In the genomic region with DNA sequence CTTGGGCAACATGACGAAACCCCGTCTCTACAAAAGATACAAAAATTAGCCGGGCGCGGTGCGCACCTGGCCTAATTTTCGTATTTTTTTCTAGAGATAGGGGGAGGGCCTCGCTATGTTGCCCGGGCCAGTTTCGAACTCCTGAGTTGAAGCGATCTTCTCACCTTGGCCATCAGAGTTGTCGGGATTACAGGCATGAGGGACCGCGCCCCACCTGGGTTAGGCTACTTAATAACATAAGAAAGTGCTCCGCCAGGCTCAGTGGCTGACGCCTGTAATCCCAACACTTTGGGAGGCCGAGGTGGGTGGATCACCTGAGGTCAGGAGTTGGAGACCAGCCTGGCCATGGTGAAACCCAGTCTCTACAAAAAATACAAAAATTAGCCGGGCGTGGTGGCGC, we compare ENCODE assay signal across 8 cellular contexts.
A peak's percentile ranks its signal among the peaks of the same experiment; 100 is the strongest.
DNase-seq lines count a peak whose midpoint lies in the region; ATAC-seq, FAIRE-seq and TF ChIP-seq lines count a peak whose summit lies in the region.
"Not testable (repeated sequence)": the region's sequence is repeated elsewhere in the genome, so short reads cannot be mapped to it uniquely, and the experiment has no call there.

No MANE protein-coding gene starts in this region.

- not testable (repeated sequence) for H3K27me3 ChIP-seq in OCI-LY1 (ENCODE audit: insufficient read depth, low read length); bronchial epithelial cell (ENCODE audit: control insufficient read depth, insufficient read depth, low read length); gastrocnemius medialis; uterus

- not testable (repeated sequence) for H3K9me3 ChIP-seq in OCI-LY1 (ENCODE audit: low read length); gastrocnemius medialis; uterus

- H3K4me1 ChIP-seq in OCI-LY1 (ENCODE audit: insufficient read depth, low read length, severe bottlenecking) = peaks cover 12% of the 10 kb centered on the region
- H3K4me1 ChIP-seq in gastrocnemius medialis = peaks cover 11 to 16% of the 10 kb centered on the region in 2 donors
- H3K4me1 ChIP-seq in uterus = not testable (repeated sequence)

- CTCF ChIA-PET in activated CD8-positive, alpha-beta memory T cell treated with anti-CD3 and anti-CD28 coated beads, Interleukin-2, amount 10 ng/mL, durations not matched to agents 7 days and 5 days (lab: Charles Lee) = not testable (repeated sequence)

- H3K4me3 ChIP-seq in GM12864 (ENCODE audit: low read depth, low read length) (peak overlapping the region; percentile 92), OCI-LY1 (ENCODE audit: low read depth, low read length, poor library complexity, severe bottlenecking) (peak overlapping the region; percentile 74), bronchial epithelial cell (ENCODE audit: low read depth, low read length) (peak overlapping the region; percentile 76), gastrocnemius medialis (peak overlapping the region; percentile 84 to 100 (median 96)), uterus (peak overlapping the region in 1 of 2 donors; percentile 66)

- not testable (repeated sequence) for H3K36me3 Mint-ChIP-seq in activated CD8-positive, alpha-beta memory T cell treated with anti-CD3 and anti-CD28 coated beads, Interleukin-2, amount 10 ng/mL, durations not matched to agents 7 days and 5 days; glutamatergic neuron (ENCODE audit: unreplicated experiment); mesothelial cell of epicardium

- H3F3A ChIP-seq in OCI-LY1 (ENCODE audit: insufficient read depth, low read length) = not testable (repeated sequence)

- intact Hi-C loops in gastrocnemius medialis (cut with DNase I; ENCODE audit: low total_unique reads); uterus (cut with DNase I; ENCODE audit: low total_unique reads): not testable (repeated sequence)

- not testable (repeated sequence) for H3K36me3 ChIP-seq in OCI-LY1 (ENCODE audit: insufficient read depth, low read length); bronchial epithelial cell (ENCODE audit: control insufficient read depth, insufficient read depth, low read length); gastrocnemius medialis; uterus

- peaks cover 12% of the 10 kb centered on the region for H3K4me1 Mint-ChIP-seq in activated CD8-positive, alpha-beta memory T cell treated with anti-CD3 and anti-CD28 coated beads, Interleukin-2, amount 10 ng/mL, durations not matched to agents 7 days and 5 days
- H3K4me1 Mint-ChIP-seq in glutamatergic neuron (ENCODE audit: low read depth, unreplicated experiment) = not testable (repeated sequence)
- peaks cover 12% of the 10 kb centered on the region for H3K4me1 Mint-ChIP-seq in mesothelial cell of epicardium

- H3K4me3 Mint-ChIP-seq in activated CD8-positive, alpha-beta memory T cell treated with anti-CD3 and anti-CD28 coated beads, Interleukin-2, amount 10 ng/mL, durations not matched to agents 7 days and 5 days = peak overlapping the region; percentile 89
- peak overlapping the region; percentile 91 for H3K4me3 Mint-ChIP-seq in glutamatergic neuron (ENCODE audit: unreplicated experiment)
- peak overlapping the region; percentile 94 for H3K4me3 Mint-ChIP-seq in mesothelial cell of epicardium

- peak overlapping the region; percentile 63 for H3K4me2 ChIP-seq in OCI-LY1 (ENCODE audit: low read length)

- FAIRE-seq in bronchial epithelial cell (lab: Jason Lieb, UNC) = not testable (repeated sequence)

- TF ChIP-seq CTCF in GM12864 (IDR thresholded peaks at IDR 0.05; ENCODE audit: low read depth, low read length, missing control alignments); OCI-LY1 (IDR thresholded peaks at IDR 0.05; ENCODE audit: low read length); bronchial epithelial cell (IDR thresholded peaks at IDR 0.05; ENCODE audit: insufficient read depth, low read length, severe bottlenecking); glutamatergic neuron (IDR thresholded peaks at IDR 0.05; ENCODE audit: partially characterized antibody, unreplicated experiment); mesothelial cell of epicardium (IDR thresholded peaks at IDR 0.05; ENCODE audit: unreplicated experiment); gastrocnemius medialis (IDR thresholded peaks at IDR 0.05 in 4 of 5, conservative IDR thresholded peaks at IDR 0.05 in 1 of 5); uterus (IDR thresholded peaks at IDR 0.05): not testable (repeated sequence)

- not testable (repeated sequence) for TF ChIP-seq POLR2A in gastrocnemius medialis (IDR thresholded peaks at IDR 0.05); uterus (IDR thresholded peaks at IDR 0.05)

- H4K20me1 ChIP-seq in OCI-LY1 (ENCODE audit: insufficient read depth, low read length) = not testable (repeated sequence)

- H3K27me3 Mint-ChIP-seq in activated CD8-positive, alpha-beta memory T cell treated with anti-CD3 and anti-CD28 coated beads, Interleukin-2, amount 10 ng/mL, durations not matched to agents 7 days and 5 days; glutamatergic neuron (ENCODE audit: unreplicated experiment); mesothelial cell of epicardium (ENCODE audit: low read depth): not testable (repeated sequence)

- in situ Hi-C loops in gastrocnemius medialis (cut with MboI; ENCODE audit: low sequenced_read_pairs in 4 of 4) = not testable (repeated sequence)

- not testable (repeated sequence) for H3K9me3 Mint-ChIP-seq in activated CD8-positive, alpha-beta memory T cell treated with anti-CD3 and anti-CD28 coated beads, Interleukin-2, amount 10 ng/mL, durations not matched to agents 7 days and 5 days (ENCODE audit: low read depth); glutamatergic neuron (ENCODE audit: unreplicated experiment); mesothelial cell of epicardium

- peak overlapping the region; percentile 75; the same call in 1 of the 2 replicates for H3K9ac ChIP-seq in OCI-LY1 (ENCODE audit: low read length)

- H3K79me2 ChIP-seq in OCI-LY1 (ENCODE audit: insufficient read depth, low read length) = not testable (repeated sequence)

- H3K27ac ChIP-seq in OCI-LY1 (ENCODE audit: low read depth, low read length, poor library complexity, severe bottlenecking) = not testable (repeated sequence)
- peak overlapping the region; percentile 88 to 93 (median 90) for H3K27ac ChIP-seq in gastrocnemius medialis
- peak overlapping the region; percentile 75 to 86 for H3K27ac ChIP-seq in uterus

- not testable (repeated sequence) for H2AFZ ChIP-seq in OCI-LY1 (ENCODE audit: low read length)

- peak overlapping the region; percentile 98 for H3K27ac Mint-ChIP-seq in activated CD8-positive, alpha-beta memory T cell treated with anti-CD3 and anti-CD28 coated beads, Interleukin-2, amount 10 ng/mL, durations not matched to agents 7 days and 5 days
- H3K27ac Mint-ChIP-seq in glutamatergic neuron (ENCODE audit: unreplicated experiment) = peak overlapping the region; percentile 95
- H3K27ac Mint-ChIP-seq in mesothelial cell of epicardium = peak overlapping the region; percentile 99

- ATAC-seq in activated CD8-positive, alpha-beta memory T cell treated with anti-CD3 and anti-CD28 coated beads, Interleukin-2, amount 10 ng/mL, durations not matched to agents 7 days and 5 days; gastrocnemius medialis: not testable (repeated sequence)

- H3K9me2 ChIP-seq in OCI-LY1 (ENCODE audit: low read depth, low read length) = not testable (repeated sequence)

- DNase-seq in GM12864 (ENCODE audit: low read depth); activated CD8-positive, alpha-beta memory T cell treated with anti-CD3 and anti-CD28 coated beads, Interleukin-2, amount 10 ng/mL, durations not matched to agents 7 days and 5 days; bronchial epithelial cell (ENCODE audit: low read depth); glutamatergic neuron; mesothelial cell of epicardium (ENCODE audit: low spot score in 2 of 2, unreplicated experiment in 2 of 2): not testable (repeated sequence)
- DNase-seq in gastrocnemius medialis = peak in 1 of 2 donors; percentile 13
- peak in 1 of 2 donors; percentile 23 for DNase-seq in uterus
